11 cellular contexts compared by ENCODE assay signal in genomic region chr5:140795259-140795641, GRCh38. TPM values are rescaled to one million over a fixed set of nuclear protein-coding genes. Genes with fewer than 3 reads are reported as not detected.
DNase-seq lines count a peak whose midpoint lies in the region; ATAC-seq and TF ChIP-seq lines count a peak whose summit lies in the region.
"Had no signal": no experiment of that assay in that cellular context is flagged by ENCODE, and none has a peak within 500 bp of the region (broad histone marks: within the 10 kb centered on the region; RNA-seq: fewer than 3 reads in every experiment).

No MANE protein-coding gene starts in this region.

- peak; percentile 8 for DNase-seq in G401 (ENCODE audit: low spot score)
- DNase-seq in NCI-H446 (lab: John Stamatoyannopoulos, UW): peak; percentile 43 to 55
- DNase-seq in fibroblast of pulmonary artery (ENCODE audit: low read depth): peak; percentile 7
- no peak for DNase-seq in retinal pigment epithelial cell (ENCODE audit: low read depth)
- no peak for DNase-seq in GOT3 (lab: John Stamatoyannopoulos, UW)
- DNase-seq in activated CD4-positive, alpha-beta T cell treated with anti-CD3 and anti-CD28 coated beads for 36 hours: no peak
- DNase-seq: left ventricle myocardium superior; stimulated activated CD4-positive, alpha-beta T cell treated with anti-CD3 and anti-CD28 coated beads, Interleukin-15, amount 100 ng/mL, for 24 hours; tibial artery had no signal

- H3K4me1 Mint-ChIP-seq in activated CD4-positive, alpha-beta T cell treated with anti-CD3 and anti-CD28 coated beads for 36 hours: no peaks in the 10 kb centered on the region

- CTCF ChIA-PET in activated CD4-positive, alpha-beta T cell treated with anti-CD3 and anti-CD28 coated beads for 36 hours (lab: Charles Lee): no interaction called here

- in situ Hi-C loops in G401 (cut with HindIII; ENCODE audit: low sequenced_read_pairs): no loop called here

- peaks cover 34% of the 10 kb centered on the region for H3K9me3 Mint-ChIP-seq in activated CD4-positive, alpha-beta T cell treated with anti-CD3 and anti-CD28 coated beads for 36 hours (ENCODE audit: low read depth)

- H3K4me3 ChIP-seq in fibroblast of pulmonary artery (replicated peaks; ENCODE audit: low read depth, low read length): no peak overlapping the region
- H3K4me3 ChIP-seq in retinal pigment epithelial cell (ENCODE audit: low read length): no peak overlapping the region

- H3K36me3 Mint-ChIP-seq in activated CD4-positive, alpha-beta T cell treated with anti-CD3 and anti-CD28 coated beads for 36 hours (ENCODE audit: low read depth): peaks cover 20% of the 10 kb centered on the region

- POLR2A ChIA-PET in activated CD4-positive, alpha-beta T cell treated with anti-CD3 and anti-CD28 coated beads for 36 hours (lab: Charles Lee): no interaction called here

- TF ChIP-seq CTCF in fibroblast of pulmonary artery (IDR thresholded peaks at IDR 0.05; ENCODE audit: low read length, missing control alignments) (peak; percentile 10), retinal pigment epithelial cell (conservative IDR thresholded peaks at IDR 0.05; ENCODE audit: low read depth, low read length) (peak; percentile 24)

- H3K27me3 Mint-ChIP-seq in activated CD4-positive, alpha-beta T cell treated with anti-CD3 and anti-CD28 coated beads for 36 hours: peaks cover 29% of the 10 kb centered on the region

- H3K4me3 Mint-ChIP-seq in activated CD4-positive, alpha-beta T cell treated with anti-CD3 and anti-CD28 coated beads for 36 hours: no peak overlapping the region
- H3K4me3 Mint-ChIP-seq: dendritic cell treated with granulocyte-macrophage colony-stimulating factor and Interleukin-4, amounts not matched to agents 40 ng/mL and 50 ng/mL, for 4 days had no signal

- intact Hi-C loops in activated CD4-positive, alpha-beta T cell treated with anti-CD3 and anti-CD28 coated beads for 36 hours (cut with DNase I, micrococcal nuclease): loop anchor here in 1 of 2 experiments (10.0 kb wide), 1 partner anchor 570 kb away; the partner anchor contains the start of gene PCDHGA5

- no peak overlapping the region for H3K27ac Mint-ChIP-seq in activated CD4-positive, alpha-beta T cell treated with anti-CD3 and anti-CD28 coated beads for 36 hours
- H3K27ac Mint-ChIP-seq: dendritic cell treated with granulocyte-macrophage colony-stimulating factor and Interleukin-4, amounts not matched to agents 40 ng/mL and 50 ng/mL, for 4 days had no signal

- ATAC-seq in HG02840 (IDR thresholded peaks at IDR 0.05; ENCODE audit: low FRiP score, unreplicated experiment): no peak
- ATAC-seq in activated CD4-positive, alpha-beta T cell treated with anti-CD3 and anti-CD28 coated beads for 36 hours: no peak
- ATAC-seq: left ventricle myocardium superior had no signal

RNA-seq across cellular contexts. Expression of gene PCDHA2, which starts 0.6 kb away (rescaled TPM):
- total RNA-seq in G401 (2014; rRNA removed; shearing (Covaris generic)): not detected in 2 replicates
- total RNA-seq in activated CD4-positive, alpha-beta T cell treated with anti-CD3 and anti-CD28 coated beads for 36 hours: not detected
- total RNA-seq: left ventricle myocardium superior had no signal

RNA-seq across cellular contexts. Expression of gene PCDHA3, which starts 5.6 kb away (rescaled TPM):
- not detected in 2 replicates for total RNA-seq in G401 (2014; rRNA removed; shearing (Covaris generic))
- not detected for total RNA-seq in activated CD4-positive, alpha-beta T cell treated with anti-CD3 and anti-CD28 coated beads for 36 hours

RNA-seq across cellular contexts. Expression of gene PCDHA1, which starts 9.3 kb away (rescaled TPM):
- 0.03 TPM in 1 of 2 replicates, not detected in the other for total RNA-seq in G401 (2014; rRNA removed; shearing (Covaris generic))
- total RNA-seq in activated CD4-positive, alpha-beta T cell treated with anti-CD3 and anti-CD28 coated beads for 36 hours: not detected
- total RNA-seq: left ventricle myocardium superior had no signal

RNA-seq across cellular contexts. Expression of gene PCDHA4, which starts 11.6 kb away (rescaled TPM):
- 4.2 and 5.4 TPM in 2 replicates for total RNA-seq in G401 (2014; rRNA removed; shearing (Covaris generic))
- not detected for total RNA-seq in activated CD4-positive, alpha-beta T cell treated with anti-CD3 and anti-CD28 coated beads for 36 hours

RNA-seq across cellular contexts. Expression of gene PCDHA5, which starts 26.2 kb away (rescaled TPM):
- total RNA-seq in G401 (2014; rRNA removed; shearing (Covaris generic)): under 0.01 and 0.31 TPM in 2 replicates
- total RNA-seq in activated CD4-positive, alpha-beta T cell treated with anti-CD3 and anti-CD28 coated beads for 36 hours: not detected
- total RNA-seq: left ventricle myocardium superior had no signal

Comparison
In these comparisons a context has a peak if more than half of its experiments do, and no peak if none do; other contexts are left out.
1. DNase-seq: peak in G401 (single experiment), NCI-H446 (2 of 2) and fibroblast of pulmonary artery (single experiment); none in retinal pigment epithelial cell (single experiment), GOT3 (single experiment) and activated CD4-positive, alpha-beta T cell treated with anti-CD3 and anti-CD28 coated beads for 36 hours (single experiment).